In the genomic region with DNA sequence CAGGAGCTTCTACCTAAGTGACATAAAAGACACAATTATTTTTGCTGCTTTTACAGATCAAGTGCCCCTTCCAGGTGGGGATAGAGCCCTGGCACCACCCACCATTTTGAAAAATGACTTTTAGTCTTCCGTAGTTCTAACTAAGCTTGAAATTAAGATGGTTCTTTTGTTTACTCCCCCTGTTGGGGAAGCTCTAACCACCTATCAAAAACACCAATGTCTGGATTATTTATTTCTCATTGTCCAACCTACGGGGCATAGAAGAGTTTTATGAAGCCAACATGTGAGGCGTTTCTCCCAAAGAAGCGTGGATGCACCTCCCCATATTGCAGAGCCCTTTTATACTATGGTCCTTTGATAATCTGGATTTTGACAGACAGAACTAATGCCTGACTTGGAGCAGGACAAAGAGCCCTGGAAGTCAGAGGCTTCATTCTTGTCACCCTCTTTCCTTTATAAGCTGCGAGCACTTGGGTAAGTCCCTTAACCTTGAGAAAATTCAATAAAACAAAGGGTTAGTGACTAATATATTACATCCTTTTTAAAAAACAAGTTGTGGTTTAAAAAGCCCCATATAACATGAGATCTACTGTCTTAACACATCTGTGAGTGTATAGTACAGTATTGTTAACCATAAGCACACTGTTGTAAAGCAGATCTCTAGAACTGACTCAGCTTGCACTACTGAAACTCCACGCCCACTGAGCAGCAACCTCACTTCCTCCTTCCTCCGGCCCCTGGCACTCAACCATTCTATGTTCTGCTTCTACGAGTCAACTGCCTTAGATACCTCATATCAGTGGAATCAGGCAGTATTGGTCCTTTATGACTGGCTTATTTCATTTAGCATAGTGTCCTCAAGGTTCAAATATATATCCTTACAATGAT, we compare ENCODE assay signal across 1 cellular context.
TF ChIP-seq lines count a peak whose summit lies in the region.

No MANE protein-coding gene starts in this region.

TF ChIP-seq in HCT116, 20 proteins besides CTCF, POLR2A, EP300 and RAD21 (continued from another document):
- TF ChIP-seq, protein P1, sequence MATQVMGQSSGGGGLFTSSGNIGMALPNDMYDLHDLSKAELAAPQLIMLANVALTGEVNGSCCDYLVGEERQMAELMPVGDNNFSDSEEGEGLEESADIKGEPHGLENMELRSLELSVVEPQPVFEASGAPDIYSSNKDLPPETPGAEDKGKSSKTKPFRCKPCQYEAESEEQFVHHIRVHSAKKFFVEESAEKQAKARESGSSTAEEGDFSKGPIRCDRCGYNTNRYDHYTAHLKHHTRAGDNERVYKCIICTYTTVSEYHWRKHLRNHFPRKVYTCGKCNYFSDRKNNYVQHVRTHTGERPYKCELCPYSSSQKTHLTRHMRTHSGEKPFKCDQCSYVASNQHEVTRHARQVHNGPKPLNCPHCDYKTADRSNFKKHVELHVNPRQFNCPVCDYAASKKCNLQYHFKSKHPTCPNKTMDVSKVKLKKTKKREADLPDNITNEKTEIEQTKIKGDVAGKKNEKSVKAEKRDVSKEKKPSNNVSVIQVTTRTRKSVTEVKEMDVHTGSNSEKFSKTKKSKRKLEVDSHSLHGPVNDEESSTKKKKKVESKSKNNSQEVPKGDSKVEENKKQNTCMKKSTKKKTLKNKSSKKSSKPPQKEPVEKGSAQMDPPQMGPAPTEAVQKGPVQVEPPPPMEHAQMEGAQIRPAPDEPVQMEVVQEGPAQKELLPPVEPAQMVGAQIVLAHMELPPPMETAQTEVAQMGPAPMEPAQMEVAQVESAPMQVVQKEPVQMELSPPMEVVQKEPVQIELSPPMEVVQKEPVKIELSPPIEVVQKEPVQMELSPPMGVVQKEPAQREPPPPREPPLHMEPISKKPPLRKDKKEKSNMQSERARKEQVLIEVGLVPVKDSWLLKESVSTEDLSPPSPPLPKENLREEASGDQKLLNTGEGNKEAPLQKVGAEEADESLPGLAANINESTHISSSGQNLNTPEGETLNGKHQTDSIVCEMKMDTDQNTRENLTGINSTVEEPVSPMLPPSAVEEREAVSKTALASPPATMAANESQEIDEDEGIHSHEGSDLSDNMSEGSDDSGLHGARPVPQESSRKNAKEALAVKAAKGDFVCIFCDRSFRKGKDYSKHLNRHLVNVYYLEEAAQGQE (IDR thresholded peaks at IDR 0.05; ENCODE audit: low read depth), result no peak
- no peak for TF ChIP-seq SIN3A (IDR thresholded peaks at IDR 0.05; ENCODE audit: low read depth)
- TF ChIP-seq ZNF274 (IDR thresholded peaks at IDR 0.05; ENCODE audit: low read depth, low read length), result no peak
